15 cellular contexts compared by ENCODE assay signal in the genomic region with DNA sequence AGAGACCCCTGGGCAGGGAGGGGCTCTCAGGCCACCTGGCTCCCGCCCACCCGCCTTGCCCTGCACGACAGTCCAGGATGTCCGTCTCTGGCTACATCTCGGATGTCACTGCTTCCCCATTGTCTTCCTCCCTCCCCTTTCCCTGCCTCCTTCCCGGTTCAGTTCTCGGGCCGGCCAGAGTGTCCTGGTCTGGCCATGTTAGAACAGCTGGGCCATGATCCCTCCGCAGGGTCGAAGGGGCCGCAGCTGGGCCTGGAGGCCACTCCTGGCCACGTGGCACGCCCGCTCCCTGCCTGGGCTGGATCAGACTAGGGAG. TPM values are rescaled to one million over a fixed set of nuclear protein-coding genes. Genes with fewer than 3 reads are reported as not detected.
DNase-seq lines count a peak whose midpoint lies in the region; ATAC-seq and TF ChIP-seq lines count a peak whose summit lies in the region.
"Had no signal": no experiment of that assay in that cellular context is flagged by ENCODE, and none has a peak within 500 bp of the region (broad histone marks: within the 10 kb centered on the region; RNA-seq: fewer than 3 reads in every experiment).

No MANE protein-coding gene starts in this region.

- intact Hi-C loops in activated CD8-positive, alpha-beta T cell treated with anti-CD3 and anti-CD28 coated beads for 36 hours (cut with micrococcal nuclease) = loop anchor here (5.0 kb wide), 1 partner anchor 38 kb away; no protein-coding TSS in a partner anchor
- intact Hi-C loops in esophagus muscularis mucosa (cut with DNase I) = loop anchor here (10.0 kb wide), 1 partner anchor 420 kb away; no protein-coding TSS in a partner anchor
- intact Hi-C loops in prostate gland (cut with DNase I) = no loop called here

- no peak for ATAC-seq in activated CD8-positive, alpha-beta T cell treated with anti-CD3 and anti-CD28 coated beads, Interleukin-2, amount 10 ng/mL, durations not matched to agents 7 days and 5 days
- no peak for ATAC-seq in activated CD8-positive, alpha-beta T cell treated with anti-CD3 and anti-CD28 coated beads for 36 hours
- ATAC-seq in stimulated activated effector memory CD8-positive, alpha-beta T cell treated with anti-CD3 and anti-CD28 coated beads, Interleukin-12 subunit alpha, Interleukin-12 subunit beta, amount 100 ng/mL, for 72 hours = no peak

- H3K9me3 Mint-ChIP-seq in activated CD8-positive, alpha-beta T cell treated with anti-CD3 and anti-CD28 coated beads, Interleukin-2, amount 10 ng/mL, durations not matched to agents 7 days and 5 days (ENCODE audit: insufficient read depth) = no peaks in the 10 kb centered on the region
- no peaks in the 10 kb centered on the region for H3K9me3 Mint-ChIP-seq in activated CD8-positive, alpha-beta T cell treated with anti-CD3 and anti-CD28 coated beads for 36 hours
- no peaks in the 10 kb centered on the region for H3K9me3 Mint-ChIP-seq in stimulated activated effector memory CD8-positive, alpha-beta T cell treated with anti-CD3 and anti-CD28 coated beads, Interleukin-12 subunit alpha, Interleukin-12 subunit beta, amount 100 ng/mL, for 72 hours
- H3K9me3 Mint-ChIP-seq: activated T-cell treated with anti-CD3 and anti-CD28 coated beads, Interleukin-2, amount 50 U/mL, for 24 hours; immature natural killer cell; natural killer cell treated with Interleukin-12 subunit alpha and Interleukin-12 subunit beta and Interleukin-15 and Interleukin-18, amount 100 ng/mL, for 72 hours; type B pancreatic cell had no signal

- DNase-seq in activated CD8-positive, alpha-beta T cell treated with anti-CD3 and anti-CD28 coated beads, Interleukin-2, amount 10 ng/mL, durations not matched to agents 7 days and 5 days = no peak
- DNase-seq in activated CD8-positive, alpha-beta T cell treated with anti-CD3 and anti-CD28 coated beads for 36 hours = no peak
- DNase-seq in esophagus muscularis mucosa (ENCODE audit: extremely low spot score) (no peak), prostate gland (ENCODE audit: low spot score) (no peak), NCI-H774 (lab: John Stamatoyannopoulos, UW) (no peak)
- DNase-seq in stimulated activated effector memory CD8-positive, alpha-beta T cell treated with anti-CD3 and anti-CD28 coated beads, Interleukin-12 subunit alpha, Interleukin-12 subunit beta, amount 100 ng/mL, for 72 hours (ENCODE audit: low spot score in 2 of 2) = no peak
- DNase-seq: NCI-H1048, NCI-H1930 had no signal

- H3K4me1 ChIP-seq in esophagus muscularis mucosa (peaks cover 37 to 56% (median 53%) of the 10 kb centered on the region in 4 donors), prostate gland (replicated peaks) (peaks cover 14% of the 10 kb centered on the region)

- no peaks in the 10 kb centered on the region for H3K27me3 Mint-ChIP-seq in activated CD8-positive, alpha-beta T cell treated with anti-CD3 and anti-CD28 coated beads, Interleukin-2, amount 10 ng/mL, durations not matched to agents 7 days and 5 days (ENCODE audit: low read depth)
- H3K27me3 Mint-ChIP-seq in activated CD8-positive, alpha-beta T cell treated with anti-CD3 and anti-CD28 coated beads for 36 hours = no peaks in the 10 kb centered on the region
- H3K27me3 Mint-ChIP-seq: activated T-cell treated with anti-CD3 and anti-CD28 coated beads, Interleukin-2, amount 50 U/mL, for 24 hours; natural killer cell treated with Interleukin-12 subunit alpha and Interleukin-12 subunit beta and Interleukin-15 and Interleukin-18, amount 100 ng/mL, for 72 hours; type B pancreatic cell had no signal

- no peak overlapping the region for H3K4me3 Mint-ChIP-seq in activated CD8-positive, alpha-beta T cell treated with anti-CD3 and anti-CD28 coated beads, Interleukin-2, amount 10 ng/mL, durations not matched to agents 7 days and 5 days
- no peak overlapping the region for H3K4me3 Mint-ChIP-seq in activated CD8-positive, alpha-beta T cell treated with anti-CD3 and anti-CD28 coated beads for 36 hours
- H3K4me3 Mint-ChIP-seq in stimulated activated effector memory CD8-positive, alpha-beta T cell treated with anti-CD3 and anti-CD28 coated beads, Interleukin-12 subunit alpha, Interleukin-12 subunit beta, amount 100 ng/mL, for 72 hours = no peak overlapping the region
- H3K4me3 Mint-ChIP-seq: activated T-cell treated with anti-CD3 and anti-CD28 coated beads, Interleukin-2, amount 50 U/mL, for 24 hours; immature natural killer cell; natural killer cell treated with Interleukin-12 subunit alpha and Interleukin-12 subunit beta and Interleukin-15 and Interleukin-18, amount 100 ng/mL, for 72 hours; type B pancreatic cell had no signal

- peak overlapping the region; percentile 63 for H3K27ac Mint-ChIP-seq in activated CD8-positive, alpha-beta T cell treated with anti-CD3 and anti-CD28 coated beads, Interleukin-2, amount 10 ng/mL, durations not matched to agents 7 days and 5 days
- no peak overlapping the region for H3K27ac Mint-ChIP-seq in activated CD8-positive, alpha-beta T cell treated with anti-CD3 and anti-CD28 coated beads for 36 hours
- H3K27ac Mint-ChIP-seq in stimulated activated effector memory CD8-positive, alpha-beta T cell treated with anti-CD3 and anti-CD28 coated beads, Interleukin-12 subunit alpha, Interleukin-12 subunit beta, amount 100 ng/mL, for 72 hours = peak overlapping the region; percentile 88
- H3K27ac Mint-ChIP-seq: immature natural killer cell; natural killer cell treated with Interleukin-12 subunit alpha and Interleukin-12 subunit beta and Interleukin-15 and Interleukin-18, amount 100 ng/mL, for 72 hours; type B pancreatic cell had no signal

- H3K36me3 ChIP-seq in esophagus muscularis mucosa = peaks cover 13 to 44% (median 32%) of the 10 kb centered on the region in 4 donors
- H3K36me3 ChIP-seq in prostate gland = no peaks in the 10 kb centered on the region
- H3K36me3 ChIP-seq: pancreas had no signal

- CTCF ChIA-PET in activated CD8-positive, alpha-beta T cell treated with anti-CD3 and anti-CD28 coated beads, Interleukin-2, amount 10 ng/mL, durations not matched to agents 7 days and 5 days (lab: Charles Lee) = interaction anchor here (1.3 to 1.6 kb wide), 2 partner anchors 36 to 113 kb away, joined by 4 to 6 read pairs; a partner anchor contains a TSS
- CTCF ChIA-PET in activated CD8-positive, alpha-beta T cell treated with anti-CD3 and anti-CD28 coated beads for 36 hours (lab: Charles Lee) = interaction anchor here (1.0 to 5.7 kb wide), 5 partner anchors 9 to 43 kb away, joined by 3 to 40 read pairs (median 10); no protein-coding TSS in a partner anchor

- TF ChIP-seq POLR2A in esophagus muscularis mucosa (IDR thresholded peaks at IDR 0.05; ENCODE audit: low read depth) = no peak
- no peak for TF ChIP-seq POLR2A in prostate gland (IDR thresholded peaks at IDR 0.05)

- H3K4me3 ChIP-seq in esophagus muscularis mucosa = no peak overlapping the region
- no peak overlapping the region for H3K4me3 ChIP-seq in prostate gland
- H3K4me3 ChIP-seq: hepatocyte, pancreas had no signal

- peaks cover 9% of the 10 kb centered on the region for H3K36me3 Mint-ChIP-seq in activated CD8-positive, alpha-beta T cell treated with anti-CD3 and anti-CD28 coated beads, Interleukin-2, amount 10 ng/mL, durations not matched to agents 7 days and 5 days (ENCODE audit: low read depth)
- no peaks in the 10 kb centered on the region for H3K36me3 Mint-ChIP-seq in activated CD8-positive, alpha-beta T cell treated with anti-CD3 and anti-CD28 coated beads for 36 hours (ENCODE audit: low read depth)
- peaks cover 52% of the 10 kb centered on the region for H3K36me3 Mint-ChIP-seq in stimulated activated effector memory CD8-positive, alpha-beta T cell treated with anti-CD3 and anti-CD28 coated beads, Interleukin-12 subunit alpha, Interleukin-12 subunit beta, amount 100 ng/mL, for 72 hours
- H3K36me3 Mint-ChIP-seq: immature natural killer cell; natural killer cell treated with Interleukin-12 subunit alpha and Interleukin-12 subunit beta and Interleukin-15 and Interleukin-18, amount 100 ng/mL, for 72 hours; type B pancreatic cell had no signal

- H3K9me3 ChIP-seq in esophagus muscularis mucosa = no peaks in the 10 kb centered on the region
- no peaks in the 10 kb centered on the region for H3K9me3 ChIP-seq in prostate gland
- H3K9me3 ChIP-seq: pancreas, SK-N-SH had no signal

- H3K4me1 Mint-ChIP-seq in activated CD8-positive, alpha-beta T cell treated with anti-CD3 and anti-CD28 coated beads, Interleukin-2, amount 10 ng/mL, durations not matched to agents 7 days and 5 days (ENCODE audit: low read depth) = peaks cover 32% of the 10 kb centered on the region
- peaks cover 24% of the 10 kb centered on the region for H3K4me1 Mint-ChIP-seq in activated CD8-positive, alpha-beta T cell treated with anti-CD3 and anti-CD28 coated beads for 36 hours (ENCODE audit: low read depth)
- H3K4me1 Mint-ChIP-seq in stimulated activated effector memory CD8-positive, alpha-beta T cell treated with anti-CD3 and anti-CD28 coated beads, Interleukin-12 subunit alpha, Interleukin-12 subunit beta, amount 100 ng/mL, for 72 hours = peaks cover 39% of the 10 kb centered on the region

- H3K27ac ChIP-seq in esophagus muscularis mucosa (replicated peaks in 1 of 4) (peak overlapping the region in 3 of 4 donors; percentile 53 to 84 (median 82)), prostate gland (peak overlapping the region in 1 of 2 donors; percentile 29)
- H3K27ac ChIP-seq: hepatocyte, pancreas had no signal

- no peak for TF ChIP-seq CTCF in activated CD8-positive, alpha-beta T cell treated with anti-CD3 and anti-CD28 coated beads for 36 hours (IDR thresholded peaks at IDR 0.05)
- TF ChIP-seq CTCF in esophagus muscularis mucosa (IDR thresholded peaks at IDR 0.05) (no peak), prostate gland (IDR thresholded peaks at IDR 0.05) (no peak)

- POLR2A ChIA-PET in activated CD8-positive, alpha-beta T cell treated with anti-CD3 and anti-CD28 coated beads, Interleukin-2, amount 10 ng/mL, durations not matched to agents 7 days and 5 days (lab: Charles Lee) = interaction anchor here (1.1 kb wide), 1 partner anchor 9 kb away, joined by 3 read pairs; no protein-coding TSS in a partner anchor
- POLR2A ChIA-PET in activated CD8-positive, alpha-beta T cell treated with anti-CD3 and anti-CD28 coated beads for 36 hours (lab: Charles Lee) = no interaction called here

- 63% methylated on average over 11 of the region's 14 CpGs for WGBS in esophagus muscularis mucosa
- WGBS in prostate gland = 60% methylated on average over 14 of the region's 14 CpGs

- H3K27me3 ChIP-seq in esophagus muscularis mucosa = no peaks in the 10 kb centered on the region
- H3K27me3 ChIP-seq in prostate gland (replicated peaks; ENCODE audit: insufficient read depth) = no peaks in the 10 kb centered on the region
- H3K27me3 ChIP-seq: hepatocyte, pancreas had no signal

- TF ChIP-seq EP300 in esophagus muscularis mucosa (IDR thresholded peaks at IDR 0.05) = no peak

RNA-seq across cellular contexts. Expression of a gene that starts 38.2 kb away (rescaled TPM):
- 10 to 100 TPM; 27.5 to 29.2 TPM for total RNA-seq in activated CD8-positive, alpha-beta T cell treated with anti-CD3 and anti-CD28 coated beads, Interleukin-2, amount 10 ng/mL, durations not matched to agents 7 days and 5 days
- 10 to 100 TPM; 37.1 to 37.8 TPM for total RNA-seq in activated CD8-positive, alpha-beta T cell treated with anti-CD3 and anti-CD28 coated beads for 36 hours
- 10 to 100 TPM in 2 of 4 donors, 1 to 10 TPM in 2; 8.9 to 14.7 (median 10.3) TPM for total RNA-seq in esophagus muscularis mucosa
- 10 to 100 TPM; 15.0 to 19.1 TPM for total RNA-seq in prostate gland

RNA-seq across cellular contexts. Expression of a gene that starts 38.3 kb away (rescaled TPM):
- total RNA-seq in activated CD8-positive, alpha-beta T cell treated with anti-CD3 and anti-CD28 coated beads, Interleukin-2, amount 10 ng/mL, durations not matched to agents 7 days and 5 days = 100 to 1,000 TPM; 144 to 166 TPM
- 10 to 100 TPM; 80.7 to 82.4 TPM for total RNA-seq in activated CD8-positive, alpha-beta T cell treated with anti-CD3 and anti-CD28 coated beads for 36 hours
- total RNA-seq in esophagus muscularis mucosa (10 to 100 TPM; 23.3 to 33.5 (median 27.5) TPM), prostate gland (10 to 100 TPM; 11.6 to 30.3 TPM)

RNA-seq across cellular contexts. Expression of a gene that starts 40.5 kb away (rescaled TPM):
- 100 to 1,000 TPM; 226 to 230 TPM for total RNA-seq in activated CD8-positive, alpha-beta T cell treated with anti-CD3 and anti-CD28 coated beads, Interleukin-2, amount 10 ng/mL, durations not matched to agents 7 days and 5 days
- total RNA-seq in activated CD8-positive, alpha-beta T cell treated with anti-CD3 and anti-CD28 coated beads for 36 hours = 10 to 100 TPM; 87.7 to 91.8 TPM
- total RNA-seq in esophagus muscularis mucosa (100 to 1,000 TPM; 140 to 298 (median 182) TPM), prostate gland (100 to 1,000 TPM; 156 to 202 TPM)

RNA-seq across cellular contexts. Expression of a gene that starts 58.2 kb away (rescaled TPM):
- 10 to 100 TPM; 13.4 to 14.3 TPM for total RNA-seq in activated CD8-positive, alpha-beta T cell treated with anti-CD3 and anti-CD28 coated beads, Interleukin-2, amount 10 ng/mL, durations not matched to agents 7 days and 5 days
- 1 to 10 TPM; 5.2 to 5.3 TPM for total RNA-seq in activated CD8-positive, alpha-beta T cell treated with anti-CD3 and anti-CD28 coated beads for 36 hours
- total RNA-seq in esophagus muscularis mucosa (under 1 TPM; 0.26 to 0.83 (median 0.59) TPM), prostate gland (1 to 10 TPM in 1 of 2 donors, under 1 TPM in 1; 0.46 to 2.8 TPM)

RNA-seq across cellular contexts. Expression of a gene that starts 59.1 kb away (rescaled TPM):
- 100 to 1,000 TPM; 126 to 132 TPM for total RNA-seq in activated CD8-positive, alpha-beta T cell treated with anti-CD3 and anti-CD28 coated beads, Interleukin-2, amount 10 ng/mL, durations not matched to agents 7 days and 5 days
- 100 to 1,000 TPM; 180 to 182 TPM for total RNA-seq in activated CD8-positive, alpha-beta T cell treated with anti-CD3 and anti-CD28 coated beads for 36 hours
- total RNA-seq in esophagus muscularis mucosa = 1 to 10 TPM in 1 of 4 donors, under 1 TPM in 2, not detected in 1; 0.17 to 1.4 (median 0.34) TPM
- total RNA-seq in prostate gland = 1 to 10 TPM; 4.3 to 7.6 TPM
